ENCODE assay signal across 14 cellular contexts in the genomic region with DNA sequence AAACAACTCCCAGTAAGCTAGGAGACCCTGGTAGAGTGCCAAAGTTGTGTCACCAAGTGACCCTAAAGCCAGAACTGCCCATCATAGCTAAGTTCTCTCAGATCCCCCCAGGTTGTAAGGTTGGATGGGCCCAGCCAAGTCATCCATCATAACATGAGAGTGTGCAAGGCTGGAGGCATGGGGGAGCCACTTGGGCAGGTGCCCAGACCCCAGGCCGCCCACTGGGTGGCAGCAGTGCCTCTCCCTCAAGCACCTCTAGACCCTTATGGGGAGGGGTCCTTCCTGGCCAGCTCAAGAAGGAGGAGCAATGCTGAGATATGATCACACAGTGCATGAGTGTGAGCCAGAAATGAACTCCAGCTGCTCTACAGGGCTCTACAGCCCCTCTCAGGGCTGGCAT.
A peak's percentile ranks its signal among the peaks of the same experiment; 100 is the strongest.
DNase-seq lines count a peak whose midpoint lies in the region; ATAC-seq and TF ChIP-seq lines count a peak whose summit lies in the region.
"Had no signal": no experiment of that assay in that cellular context is flagged by ENCODE, and none has a peak within 500 bp of the region (broad histone marks: within the 10 kb centered on the region; RNA-seq: fewer than 3 reads in every experiment).

No MANE protein-coding gene starts in this region.

- H3K4me3 Mint-ChIP-seq in progenitor cell of endocrine pancreas (ENCODE audit: low read depth) = no peak overlapping the region
- H3K4me3 Mint-ChIP-seq in Calu3 (ENCODE audit: low read depth, unreplicated experiment) = no peak overlapping the region
- H3K4me3 Mint-ChIP-seq: activated T-cell treated with anti-CD3 and anti-CD28 coated beads, Interleukin-2, amount 50 U/mL, for 24 hours; memory B cell had no signal

- no peaks in the 10 kb centered on the region for H3K9me3 Mint-ChIP-seq in progenitor cell of endocrine pancreas (ENCODE audit: low read depth)
- peaks cover 3% of the 10 kb centered on the region for H3K9me3 Mint-ChIP-seq in Calu3 (ENCODE audit: low read depth, unreplicated experiment)
- H3K9me3 Mint-ChIP-seq: activated T-cell treated with anti-CD3 and anti-CD28 coated beads, Interleukin-2, amount 50 U/mL, for 24 hours; memory B cell had no signal

- no peak overlapping the region for H3K4me3 ChIP-seq in astrocyte of the spinal cord (ENCODE audit: low read depth, low read length)
- H3K4me3 ChIP-seq: hepatocyte, stomach had no signal

- H3K4me1 Mint-ChIP-seq in progenitor cell of endocrine pancreas (ENCODE audit: low read depth) = no peaks in the 10 kb centered on the region
- no peaks in the 10 kb centered on the region for H3K4me1 Mint-ChIP-seq in Calu3 (ENCODE audit: low read depth, unreplicated experiment)
- H3K4me1 Mint-ChIP-seq: memory B cell had no signal

- H3K27ac Mint-ChIP-seq in progenitor cell of endocrine pancreas = no peak overlapping the region
- no peak overlapping the region for H3K27ac Mint-ChIP-seq in Calu3 (ENCODE audit: unreplicated experiment)
- H3K27ac Mint-ChIP-seq: activated T-cell treated with anti-CD3 and anti-CD28 coated beads, Interleukin-2, amount 50 U/mL, for 24 hours; memory B cell had no signal

- peak; percentile 6 for DNase-seq in NCI-H146 (lab: John Stamatoyannopoulos, UW)
- DNase-seq in NCI-H146 treated with DMSO at 0.1 percent for 48 hours (lab: John Stamatoyannopoulos, UW; ENCODE audit: unreplicated experiment) = no peak
- DNase-seq in HuH-7 (ENCODE audit: low spot score) = peak; percentile 10
- no peak for DNase-seq in astrocyte of the spinal cord (ENCODE audit: low read depth, low spot score)
- DNase-seq in progenitor cell of endocrine pancreas (ENCODE audit: low spot score, unreplicated experiment) = no peak
- no peak for DNase-seq in NCI-H446 (lab: John Stamatoyannopoulos, UW)
- DNase-seq in Calu3 = no peak
- DNase-seq: ACHN; activated T-cell treated with anti-CD3 and anti-CD28 coated beads, Interleukin-2, amount 50 U/mL, for 24 hours; NCI-H2029; stomach had no signal

- no TSS peak for BruUV-seq in Calu3 (replicated peaks; lab: Mats Ljungman, UMichigan)

- CTCF ChIA-PET in Calu3 (lab: Charles Lee) = no interaction called here

- intact Hi-C loops in Calu3 (cut with micrococcal nuclease; ENCODE audit: unreplicated experiment) = no loop called here

- no peaks in the 10 kb centered on the region for H3K27me3 Mint-ChIP-seq in progenitor cell of endocrine pancreas
- H3K27me3 Mint-ChIP-seq in Calu3 (ENCODE audit: unreplicated experiment) = no peaks in the 10 kb centered on the region

- TF ChIP-seq CTCF in astrocyte of the spinal cord (IDR thresholded peaks at IDR 0.05; ENCODE audit: low read depth, low read length) (peak; percentile 13), progenitor cell of endocrine pancreas (IDR thresholded peaks at IDR 0.05; ENCODE audit: unreplicated experiment) (peak; percentile 61), Calu3 (IDR thresholded peaks at IDR 0.05; ENCODE audit: unreplicated experiment) (no peak)

- in situ Hi-C loops in astrocyte of the spinal cord (cut with HindIII; ENCODE audit: low sequenced_read_pairs) = no loop called here

- ATAC-seq in HG03354 (IDR thresholded peaks at IDR 0.05; ENCODE audit: poor library complexity, severe bottlenecking, unreplicated experiment) = no peak

- H3K36me3 Mint-ChIP-seq in progenitor cell of endocrine pancreas (ENCODE audit: insufficient read depth) (no peaks in the 10 kb centered on the region), Calu3 (ENCODE audit: insufficient read depth, unreplicated experiment) (no peaks in the 10 kb centered on the region)
- H3K36me3 Mint-ChIP-seq: memory B cell had no signal

Comparison
In these comparisons a context has a peak if more than half of its experiments do, and no peak if none do; other contexts are left out.
1. DNase-seq: peak in NCI-H146 (single experiment) and HuH-7 (single experiment); none in NCI-H146 treated with DMSO at 0.1 percent for 48 hours (single experiment), astrocyte of the spinal cord (single experiment), progenitor cell of endocrine pancreas (single experiment), NCI-H446 (0 of 2) and Calu3 (single experiment).